ENCODE assay signal across 8 cellular contexts in the genomic region with DNA sequence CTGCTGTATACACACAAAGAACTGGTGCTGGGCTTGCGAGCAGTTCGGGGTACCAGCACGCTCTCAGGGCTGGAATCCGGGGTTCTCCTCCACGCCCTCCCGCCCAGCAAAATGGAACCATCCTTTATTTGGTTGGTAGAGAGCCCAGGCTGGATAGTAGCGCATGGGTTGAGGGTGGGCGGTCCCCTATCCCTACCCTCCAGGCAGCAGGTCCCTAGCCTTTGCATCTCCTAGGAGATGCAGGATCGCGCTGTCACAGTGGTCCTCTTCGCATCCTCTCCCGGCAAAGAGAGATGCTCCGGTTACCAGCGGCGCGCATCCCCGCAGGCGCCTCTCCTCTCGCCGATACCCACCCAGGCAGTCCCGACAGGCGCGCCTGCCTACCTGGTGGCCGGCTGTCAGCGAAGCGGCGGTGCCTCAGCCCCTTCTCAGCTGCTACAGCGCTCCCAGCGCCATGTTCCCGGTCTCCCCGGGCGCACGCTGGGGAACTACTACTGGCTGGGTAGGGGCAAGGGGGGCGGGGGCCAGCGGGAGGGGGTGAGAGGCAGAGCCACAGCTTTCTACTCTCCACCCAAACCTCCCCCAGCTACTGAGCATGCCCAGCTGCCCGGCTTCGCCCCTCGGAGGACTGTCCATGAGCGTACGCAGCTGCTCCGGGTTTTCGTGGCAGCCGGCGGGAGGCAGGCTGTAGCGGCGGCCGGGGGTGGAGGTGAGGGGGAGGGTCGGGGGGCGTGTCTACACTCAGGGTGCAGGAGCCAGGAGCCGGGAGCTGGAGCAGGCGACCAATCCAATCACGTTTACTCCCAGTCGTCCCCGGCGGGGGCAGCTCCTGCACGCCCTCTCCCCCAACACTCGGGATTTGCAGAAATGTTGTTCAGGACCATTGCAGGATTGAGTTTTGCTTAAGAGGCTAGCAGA. TPM values are rescaled to one million over a fixed set of nuclear protein-coding genes. Genes with fewer than 3 reads are reported as not detected.
A peak's percentile ranks its signal among the peaks of the same experiment; 100 is the strongest.
DNase-seq lines count a peak whose midpoint lies in the region; ATAC-seq and TF ChIP-seq lines count a peak whose summit lies in the region.

A gene (minus strand): TSS at position 699 of the 918 bp plus-strand sequence. CDS start 194,748 bp downstream, outside the sequence.

- no peak within 1 kb of the TSS for H3K27ac Mint-ChIP-seq in dendritic cell treated with granulocyte-macrophage colony-stimulating factor and Interleukin-4, amounts not matched to agents 40 ng/mL and 50 ng/mL, for 4 days

- TF ChIP-seq POLR2A in lower leg skin (IDR thresholded peaks at IDR 0.05) = no peak

- TF ChIP-seq CTCF in lower leg skin (IDR thresholded peaks at IDR 0.05) = no peak

- peak; percentile 13 for DNase-seq in GM03348 (ENCODE audit: low spot score)
- DNase-seq in NCI-H2227 (lab: John Stamatoyannopoulos, UW; ENCODE audit: unreplicated experiment) = peak; percentile 98
- DNase-seq in lower leg skin (ENCODE audit: low spot score in 2 of 2) = no peak
- DNase-seq in stimulated activated CD4-positive, alpha-beta T cell treated with anti-CD3 and anti-CD28 coated beads, Interleukin-1b, Interleukin-23, amount 100 ng/mL, for 48 hours = no peak
- DNase-seq in activated CD4-positive, alpha-beta T cell treated with anti-CD3 and anti-CD28 coated beads, Interleukin-2, amount 50 U/mL, for 4 hours = no peak

- 1 to 2% methylated on average over 46 to 51 of the region's 57 CpGs for WGBS in lower leg skin, 2 donors

- H3K4me3 Mint-ChIP-seq in dendritic cell treated with granulocyte-macrophage colony-stimulating factor and Interleukin-4, amounts not matched to agents 40 ng/mL and 50 ng/mL, for 4 days = peak within 1 kb of the TSS; percentile 57

- H3K4me3 ChIP-seq in lower leg skin (ENCODE audit: low read depth, poor library complexity, severe bottlenecking) = peak within 1 kb of the TSS; percentile 12

- peaks cover 53% of the 10 kb centered on the region for H3K27me3 Mint-ChIP-seq in dendritic cell treated with granulocyte-macrophage colony-stimulating factor and Interleukin-4, amounts not matched to agents 40 ng/mL and 50 ng/mL, for 4 days

- peaks cover 6% of the 10 kb centered on the region for H3K4me1 Mint-ChIP-seq in dendritic cell treated with granulocyte-macrophage colony-stimulating factor and Interleukin-4, amounts not matched to agents 40 ng/mL and 50 ng/mL, for 4 days (ENCODE audit: low read depth)

- no peaks in the 10 kb centered on the region for H3K36me3 Mint-ChIP-seq in dendritic cell treated with granulocyte-macrophage colony-stimulating factor and Interleukin-4, amounts not matched to agents 40 ng/mL and 50 ng/mL, for 4 days (ENCODE audit: low read depth)

- no peak for ATAC-seq in HG03045 (IDR thresholded peaks at IDR 0.05; ENCODE audit: unreplicated experiment)
- no peak for ATAC-seq in HG03159 (IDR thresholded peaks at IDR 0.05; ENCODE audit: unreplicated experiment)

- peaks cover 15% of the 10 kb centered on the region for H3K9me3 Mint-ChIP-seq in dendritic cell treated with granulocyte-macrophage colony-stimulating factor and Interleukin-4, amounts not matched to agents 40 ng/mL and 50 ng/mL, for 4 days

- intact Hi-C loops in dendritic cell treated with granulocyte-macrophage colony-stimulating factor and Interleukin-4, amounts not matched to agents 40 ng/mL and 50 ng/mL, for 4 days (cut with micrococcal nuclease) = no loop called here
- intact Hi-C loops in lower leg skin (cut with DNase I; ENCODE audit: low total_unique reads) = no loop called here

RNA-seq across cellular contexts. Expression of the gene that starts here (rescaled TPM):
- total RNA-seq in lower leg skin = under 1 TPM; 0.08 to 0.46 (median 0.18) TPM

Comparison
In these comparisons a context has a peak if more than half of its experiments do, and no peak if none do; other contexts are left out.
1. DNase-seq: peak in GM03348 (single experiment) and NCI-H2227 (single experiment); none in lower leg skin (0 of 2), stimulated activated CD4-positive, alpha-beta T cell treated with anti-CD3 and anti-CD28 coated beads, Interleukin-1b, Interleukin-23, amount 100 ng/mL, for 48 hours (single experiment) and activated CD4-positive, alpha-beta T cell treated with anti-CD3 and anti-CD28 coated beads, Interleukin-2, amount 50 U/mL, for 4 hours (0 of 2).